9 cellular contexts compared by ENCODE assay signal in the genomic region with DNA sequence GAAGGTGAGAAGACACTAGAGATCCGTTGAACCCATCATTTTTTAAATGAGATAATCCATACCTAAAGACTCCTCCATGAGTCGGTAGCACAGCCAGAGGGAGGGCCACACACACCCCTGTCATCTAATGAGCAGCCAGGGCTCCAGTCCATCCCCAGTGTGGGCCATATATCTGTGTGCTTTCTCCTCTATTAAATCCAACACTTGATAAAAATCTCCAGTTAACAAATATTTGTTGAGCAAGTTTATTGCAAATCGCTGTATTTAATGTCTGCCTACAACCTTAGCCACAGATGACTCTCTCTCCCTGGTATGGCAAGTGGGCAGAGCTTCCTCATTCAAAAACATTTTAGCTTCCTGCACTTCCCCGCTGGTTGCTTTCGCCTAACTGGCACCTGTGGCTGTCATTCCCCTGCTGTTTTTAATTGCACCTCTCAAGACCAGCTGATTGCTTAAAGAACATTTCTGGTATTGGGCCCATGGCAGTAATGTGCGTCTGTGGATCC.
A peak's percentile ranks its signal among the peaks of the same experiment; 100 is the strongest.
DNase-seq lines count a peak whose midpoint lies in the region; ATAC-seq and TF ChIP-seq lines count a peak whose summit lies in the region.
"Had no signal": no experiment of that assay in that cellular context is flagged by ENCODE, and none has a peak within 500 bp of the region (broad histone marks: within the 10 kb centered on the region; RNA-seq: fewer than 3 reads in every experiment).

No MANE protein-coding gene starts in this region.

- no peaks in the 10 kb centered on the region for H3K36me3 ChIP-seq in gastroesophageal sphincter

- no peak for TF ChIP-seq CTCF in gastroesophageal sphincter (IDR thresholded peaks at IDR 0.05)

- H3K9me3 ChIP-seq in gastroesophageal sphincter: no peaks in the 10 kb centered on the region

- TF ChIP-seq POLR2A in gastroesophageal sphincter (IDR thresholded peaks at IDR 0.05): no peak

- ATAC-seq in gastroesophageal sphincter: no peak

- TF ChIP-seq EP300 in gastroesophageal sphincter (IDR thresholded peaks at IDR 0.05): no peak

- peak overlapping the region in 3 of 4 donors; percentile 62 to 86 (median 69) for H3K27ac ChIP-seq in gastroesophageal sphincter

- DNase-seq in stimulated activated CD4-positive, alpha-beta T cell treated with anti-CD3 and anti-CD28 coated beads, Interleukin-15, amount 100 ng/mL, for 24 hours: peak; percentile 13
- DNase-seq in stimulated activated CD4-positive, alpha-beta T cell treated with anti-CD3 and anti-CD28 coated beads, Interleukin-2, amount 100 ng/mL, for 48 hours: no peak
- DNase-seq in SKM-1 treated with dmso at 0.1 percent for 144 hours (lab: John Stamatoyannopoulos, UW; ENCODE audit: unreplicated experiment) (peak; percentile 47), NCI-H82 (lab: John Stamatoyannopoulos, UW) (no peak), OCI-M2 (lab: John Stamatoyannopoulos, UW; ENCODE audit: unreplicated experiment) (no peak)
- DNase-seq in stimulated activated CD4-positive, alpha-beta T cell treated with anti-CD3 and anti-CD28 coated beads, Interleukin-4, amount 100 ng/mL, for 1 hour: no peak
- no peak for DNase-seq in NK-92 treated with Interleukin-12 subunit alpha and Interleukin-12 subunit beta, amount 100 ng/mL, for 24 hours (lab: John Stamatoyannopoulos, UW)
- DNase-seq: activated CD4-positive, alpha-beta T cell treated with anti-CD3 and anti-CD28 coated beads, Interleukin-2, amount 50 U/mL, for 48 hours had no signal

- H3K4me1 ChIP-seq in gastroesophageal sphincter: peaks cover 9 to 78% (median 57%) of the 10 kb centered on the region in 3 donors

- no peaks in the 10 kb centered on the region for H3K27me3 ChIP-seq in gastroesophageal sphincter

- no peak overlapping the region for H3K4me3 ChIP-seq in gastroesophageal sphincter

- 64% methylated on average over 3 to 6 of the region's 6 CpGs for WGBS in gastroesophageal sphincter (ENCODE audit: low coverage in 1 of 2), 2 donors

Comparison
In these comparisons a context has a peak if more than half of its experiments do, and no peak if none do; other contexts are left out.
1. DNase-seq: peak in stimulated activated CD4-positive, alpha-beta T cell treated with anti-CD3 and anti-CD28 coated beads, Interleukin-15, amount 100 ng/mL, for 24 hours (single experiment) and SKM-1 treated with dmso at 0.1 percent for 144 hours (single experiment); none in stimulated activated CD4-positive, alpha-beta T cell treated with anti-CD3 and anti-CD28 coated beads, Interleukin-2, amount 100 ng/mL, for 48 hours (0 of 2), NCI-H82 (single experiment), OCI-M2 (single experiment), stimulated activated CD4-positive, alpha-beta T cell treated with anti-CD3 and anti-CD28 coated beads, Interleukin-4, amount 100 ng/mL, for 1 hour (single experiment) and NK-92 treated with Interleukin-12 subunit alpha and Interleukin-12 subunit beta, amount 100 ng/mL, for 24 hours (single experiment).